Comparison of ENCODE assay signal across 1 cellular context in the genomic region with DNA sequence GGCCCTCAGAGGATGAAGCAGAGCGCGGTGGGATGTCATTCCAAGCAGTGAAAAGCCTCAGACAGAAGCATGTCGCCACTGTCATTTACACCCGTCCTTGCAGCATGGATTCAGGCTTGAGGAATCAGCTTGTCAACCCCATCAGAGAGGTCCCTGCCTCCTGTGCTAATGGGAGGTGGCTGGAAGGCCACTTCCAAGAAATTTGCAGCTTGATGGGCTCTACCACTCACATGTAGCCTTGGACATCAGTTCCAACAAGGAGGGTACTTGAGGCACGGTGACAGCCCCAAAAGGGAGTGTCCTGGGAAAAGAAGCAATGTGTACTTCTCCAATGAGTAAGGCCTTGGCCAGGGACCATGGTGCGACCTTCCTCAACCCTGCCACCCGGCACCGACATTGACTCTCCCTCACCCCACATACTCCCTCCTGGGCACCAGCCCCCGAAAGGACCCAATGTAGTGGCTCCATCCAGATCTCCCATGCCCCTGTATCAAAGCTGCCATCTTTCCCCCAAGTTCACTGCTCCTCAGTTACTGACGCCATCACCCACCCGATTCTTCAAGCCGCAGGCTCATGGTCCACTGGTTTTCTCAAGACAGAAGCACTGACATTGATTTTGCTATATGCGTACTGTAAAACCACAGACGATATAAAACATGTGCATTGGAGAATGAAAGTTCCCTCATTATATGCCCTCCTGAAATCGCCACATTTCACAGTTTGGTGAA.
TF ChIP-seq lines count a peak whose summit lies in the region.

No MANE protein-coding gene starts in this region.

TF ChIP-seq in HCT116, 20 proteins besides CTCF, POLR2A, EP300 and RAD21 (continued from another document):
- no peak for TF ChIP-seq YY1 (IDR thresholded peaks at IDR 0.05; ENCODE audit: extremely low read depth, insufficient replicate concordance, low read depth, low read length)
